ENCODE assay signal across 8 cellular contexts in the genomic region with DNA sequence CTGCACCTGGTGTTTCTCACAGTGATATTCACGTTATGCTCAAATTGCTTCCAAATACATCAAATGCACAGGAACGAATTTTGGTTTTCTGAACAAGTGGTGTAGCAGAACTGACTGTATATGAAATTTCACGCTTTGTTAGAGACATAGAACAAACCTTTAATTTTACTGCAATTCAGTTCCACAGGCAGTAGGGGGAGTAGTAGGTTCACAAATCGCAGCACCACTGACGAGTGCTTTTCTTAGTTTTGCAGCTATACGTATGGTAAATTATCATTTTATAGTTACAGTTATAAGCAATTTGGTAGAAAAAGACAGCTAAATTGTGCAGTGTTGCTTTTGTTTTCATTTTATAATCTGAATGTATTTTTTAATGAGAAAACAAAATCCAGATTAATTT.
DNase-seq lines count a peak whose midpoint lies in the region; ATAC-seq, FAIRE-seq and TF ChIP-seq lines count a peak whose summit lies in the region.

No MANE protein-coding gene starts in this region.

- H3K4ac ChIP-seq in IMR-90 (ENCODE audit: low read depth, low read length), result no peak overlapping the region

- no peaks in the 10 kb centered on the region for H3K9me2 ChIP-seq in SU-DHL-6 (replicated peaks; ENCODE audit: insufficient read depth, low read length)

- no peaks in the 10 kb centered on the region for H4K20me1 ChIP-seq in IMR-90 (ENCODE audit: insufficient read depth, low read length)
- no peaks in the 10 kb centered on the region for H4K20me1 ChIP-seq in SU-DHL-6 (ENCODE audit: low read depth, low read length)

- POLR2A ChIA-PET in IMR-90 (lab: Charles Lee; ENCODE audit: unreplicated experiment), result no interaction called here

- no peak overlapping the region for H3K18ac ChIP-seq in IMR-90 (ENCODE audit: low read depth, low read length)

- no peak overlapping the region for H2BK20ac ChIP-seq in IMR-90 (ENCODE audit: low read depth, low read length)

- H3K79me1 ChIP-seq in IMR-90 (ENCODE audit: low read depth in 1 of 2, low read length in 2 of 2), result no peaks in the 10 kb centered on the region; a peak in 1 of 4 replicates

- TF ChIP-seq RAD21 in IMR-90 (IDR thresholded peaks at IDR 0.05; ENCODE audit: low read length), result peak; percentile 80

- CTCF ChIA-PET in IMR-90 (lab: Yijun Ruan, JAX), result interaction anchor here (0.5 to 1.5 kb wide), 8 partner anchors 11 to 380 kb away, joined by 3 to 7 read pairs (median 3); no protein-coding TSS in a partner anchor

- no peaks in the 10 kb centered on the region for H3K79me2 ChIP-seq in SU-DHL-6 (ENCODE audit: insufficient read depth, low read length)

- TF ChIP-seq CTCF in AG09309 (IDR thresholded peaks at IDR 0.05; ENCODE audit: control insufficient read depth, insufficient read depth, low read depth, low read length, missing control alignments) (peak; percentile 57), IMR-90 (conservative IDR thresholded peaks at IDR 0.05; ENCODE audit: low read depth, low read length) (peak; percentile 76), SU-DHL-6 (IDR thresholded peaks at IDR 0.05; ENCODE audit: insufficient read depth, low read length, poor library complexity, severe bottlenecking) (peak; percentile 90), sigmoid colon (IDR thresholded peaks at IDR 0.05) (peak in 1 of 4 experiments; percentile 11)

- H3K27ac ChIP-seq in IMR-90 (ENCODE audit: insufficient read depth, low read length) (no peak overlapping the region), SU-DHL-6 (ENCODE audit: low read depth, low read length) (no peak overlapping the region), sigmoid colon (no peak overlapping the region)

- dilution Hi-C loops in IMR-90 (cut with HindIII; ENCODE audit: low sequenced_read_pairs, unreplicated experiment), result no loop called here

- no peak for DNase-seq in AG09309 (ENCODE audit: low read depth)
- peak; percentile 14 for DNase-seq in GM12891 (ENCODE audit: insufficient read length, low spot score)
- peak; percentile 53 for DNase-seq in IMR-90
- DNase-seq in iris pigment epithelial cell (ENCODE audit: low read depth), result peak; percentile 60
- DNase-seq in sigmoid colon, result no peak
- no peak for DNase-seq in T-helper 9 cell
- DNase-seq in left cardiac atrium, result no peak

- H3K4me1 ChIP-seq in IMR-90 (ENCODE audit: control insufficient read depth, insufficient read depth, low read length) (no peaks in the 10 kb centered on the region), sigmoid colon (no peaks in the 10 kb centered on the region)

- no peak for TF ChIP-seq POLR2A in GM12891 (IDR thresholded peaks at IDR 0.05; ENCODE audit: low read depth, low read length)
- no peak for TF ChIP-seq POLR2A in IMR-90 (IDR thresholded peaks at IDR 0.05; ENCODE audit: low read depth, low read length)
- no peak for TF ChIP-seq POLR2A in sigmoid colon (IDR thresholded peaks at IDR 0.05)

- H3K14ac ChIP-seq in IMR-90 (replicated peaks; ENCODE audit: low read depth, low read length), result no peak overlapping the region

- no peak overlapping the region for H2AK5ac ChIP-seq in IMR-90 (ENCODE audit: low read depth, low read length)

- H3K9me1 ChIP-seq in IMR-90 (ENCODE audit: insufficient read depth, low read length), result no peaks in the 10 kb centered on the region

- H4K5ac ChIP-seq in IMR-90 (ENCODE audit: low read depth, low read length), result no peak overlapping the region

- no peak overlapping the region for H3K4me3 ChIP-seq in AG09309 (ENCODE audit: control insufficient read depth, low read depth, low read length)
- H3K4me3 ChIP-seq in IMR-90 (ENCODE audit: insufficient read depth, low read depth, low read length), result no peak overlapping the region
- H3K4me3 ChIP-seq in SU-DHL-6 (ENCODE audit: insufficient read depth, low read length, poor library complexity, severe bottlenecking), result no peak overlapping the region
- no peak overlapping the region for H3K4me3 ChIP-seq in sigmoid colon

- H3K9me3 ChIP-seq in IMR-90 (ENCODE audit: control insufficient read depth, insufficient read depth, low read length) (no peaks in the 10 kb centered on the region; the same call in 1 of the 2 replicates), SU-DHL-6 (ENCODE audit: insufficient read depth, low read length) (no peaks in the 10 kb centered on the region), sigmoid colon (peaks cover 0 to 12% (median 0%) of the 10 kb centered on the region in 4 donors)

- H3K4me2 ChIP-seq in IMR-90 (ENCODE audit: low read depth, low read length) (no peak overlapping the region), SU-DHL-6 (ENCODE audit: low read depth, low read length, poor library complexity, severe bottlenecking) (no peak overlapping the region)

- H3K27me3 ChIP-seq in IMR-90 (ENCODE audit: control insufficient read depth, insufficient read depth, low read length), result no peaks in the 10 kb centered on the region
- H3K27me3 ChIP-seq in SU-DHL-6 (ENCODE audit: low read length), result no peaks in the 10 kb centered on the region
- no peaks in the 10 kb centered on the region for H3K27me3 ChIP-seq in sigmoid colon

- H3K9ac ChIP-seq in IMR-90 (ENCODE audit: low read depth, low read length) (no peak overlapping the region), SU-DHL-6 (ENCODE audit: low read length) (no peak overlapping the region)

- in situ Hi-C loops in IMR-90 (cut with MboI; ENCODE audit: low sequenced_read_pairs), result loop anchor here (25.0 kb wide), 1 partner anchor 545 kb away; no protein-coding TSS in a partner anchor

- ATAC-seq in IMR-90 (ENCODE audit: low read depth), result peak; percentile 83
- no peak for ATAC-seq in left cardiac atrium

- H3K56ac ChIP-seq in IMR-90 (ENCODE audit: extremely low read depth, insufficient read depth, low read length), result no peak overlapping the region

- H3F3A ChIP-seq in SU-DHL-6 (ENCODE audit: insufficient read depth), result no peaks in the 10 kb centered on the region

- WGBS in IMR-90 (ENCODE audit: extremely low coverage in 2 of 2, insufficient read length in 1 of 2), 2 experiments, result no CpG with 5 or more reads among the region's 6 CpGs
- 51 to 65% methylated on average over 6 of the region's 6 CpGs for WGBS in sigmoid colon, 2 donors

- H2AFZ ChIP-seq in IMR-90 (replicated peaks; ENCODE audit: low read length, poor library complexity) (no peak overlapping the region), SU-DHL-6 (ENCODE audit: low read depth, low read length, severe bottlenecking) (no peak overlapping the region)

- no peak overlapping the region for H4K91ac ChIP-seq in IMR-90 (ENCODE audit: insufficient read depth, low read depth, low read length)

- intact Hi-C loops in IMR-90 (cut with micrococcal nuclease) (loop anchor here (1.0 to 10.0 kb wide), 5 partner anchors 380 to 595 kb away; no protein-coding TSS in a partner anchor), sigmoid colon (cut with DNase I) (no loop called here), left cardiac atrium (cut with DNase I) (no loop called here)

- H2AK9ac ChIP-seq in IMR-90 (replicated peaks; ENCODE audit: low read depth, low read length, poor library complexity), result no peak overlapping the region

- H2BK5ac ChIP-seq in IMR-90 (ENCODE audit: low read depth, low read length, poor library complexity, severe bottlenecking), result no peak overlapping the region

- H2BK15ac ChIP-seq in IMR-90 (ENCODE audit: low read depth, low read length), result no peak overlapping the region

- H3K36me3 ChIP-seq in IMR-90 (ENCODE audit: control insufficient read depth, insufficient read depth, low read length), result no peaks in the 10 kb centered on the region
- H3K36me3 ChIP-seq in SU-DHL-6 (ENCODE audit: low read length), result no peaks in the 10 kb centered on the region
- H3K36me3 ChIP-seq in sigmoid colon, result peaks cover 0 to 3% (median 0%) of the 10 kb centered on the region in 4 donors

- FAIRE-seq in GM12891 (lab: Jason Lieb, UNC), result peak; percentile 60

- BruUV-seq in IMR-90 (replicated peaks; lab: Mats Ljungman, UMichigan), result no TSS peak

- no peak overlapping the region for H4K8ac ChIP-seq in IMR-90 (ENCODE audit: low read depth in 2 of 2, low read length in 2 of 2)

- H2BK120ac ChIP-seq in IMR-90 (ENCODE audit: low read depth, low read length), result no peak overlapping the region

- no peak overlapping the region for H3K23ac ChIP-seq in IMR-90 (ENCODE audit: low read depth, low read length)

- no peak for TF ChIP-seq EP300 in sigmoid colon (IDR thresholded peaks at IDR 0.05)

TF ChIP-seq in GM12891, 5 proteins besides CTCF, POLR2A, EP300 and RAD21:
- TF ChIP-seq SPI1 (IDR thresholded peaks at IDR 0.05; ENCODE audit: low read depth, low read length) (no peak), TAF1 (IDR thresholded peaks at IDR 0.05; ENCODE audit: low read depth, low read length) (no peak), POU2F2 (IDR thresholded peaks at IDR 0.05; ENCODE audit: low read depth, low read length) (no peak), POLR2AphosphoS5 (IDR thresholded peaks at IDR 0.05; ENCODE audit: low read depth, low read length) (no peak), PAX5 (IDR thresholded peaks at IDR 0.05; ENCODE audit: insufficient read depth, low read length, severe bottlenecking) (no peak)

TF ChIP-seq in IMR-90, 13 proteins besides CTCF, POLR2A, EP300 and RAD21:
- TF ChIP-seq CEBPB (IDR thresholded peaks at IDR 0.05; ENCODE audit: low read depth, low read length), result no peak
- TF ChIP-seq SMC3 (IDR thresholded peaks at IDR 0.05; ENCODE audit: low read depth, low read length), result peak; percentile 50
- no peak for TF ChIP-seq CHD1 (IDR thresholded peaks at IDR 0.05; ENCODE audit: low read depth, low read length)
- TF ChIP-seq MXI1 (IDR thresholded peaks at IDR 0.05; ENCODE audit: borderline replicate concordance, low read depth, low read length), result no peak
- no peak for TF ChIP-seq RCOR1 (IDR thresholded peaks at IDR 0.05; ENCODE audit: insufficient replicate concordance, low read length)
- no peak for TF ChIP-seq NFE2L2 (IDR thresholded peaks at IDR 0.05; ENCODE audit: low read depth, low read length)

Comparison
In these comparisons a context has a peak if more than half of its experiments do, and no peak if none do; other contexts are left out.
1. DNase-seq: peak in GM12891 (single experiment), IMR-90 (single experiment) and iris pigment epithelial cell (single experiment); none in AG09309 (single experiment), sigmoid colon (single experiment), T-helper 9 cell (single experiment) and left cardiac atrium (single experiment).